In genomic region chr21:29851611-29852010, GRCh38 we compare ENCODE assay signal across 8 cellular contexts.
"Had no signal": no experiment of that assay in that cellular context is flagged by ENCODE, and none has a peak within 500 bp of the region (broad histone marks: within the 10 kb centered on the region; RNA-seq: fewer than 3 reads in every experiment).

No MANE protein-coding gene starts in this region.

- H3K36me3 Mint-ChIP-seq: IgD-negative memory B cell had no signal

- H3K4me1 Mint-ChIP-seq: IgD-negative memory B cell had no signal

- H3K4me2 ChIP-seq: KMS-11 had no signal

- H3K27ac Mint-ChIP-seq: IgD-negative memory B cell had no signal

- FAIRE-seq: HepG2, HTR-8/SVneo had no signal

- H3K9ac ChIP-seq: KMS-11 had no signal

- DNase-seq: IMR-90, KBM-7, KG1 had no signal

- H3K27ac ChIP-seq: HL-60, KMS-11 had no signal

- ATAC-seq: HepG2 had no signal

- H3K9me3 Mint-ChIP-seq: IgD-negative memory B cell had no signal
